8 cellular contexts compared by ENCODE assay signal in the genomic region with DNA sequence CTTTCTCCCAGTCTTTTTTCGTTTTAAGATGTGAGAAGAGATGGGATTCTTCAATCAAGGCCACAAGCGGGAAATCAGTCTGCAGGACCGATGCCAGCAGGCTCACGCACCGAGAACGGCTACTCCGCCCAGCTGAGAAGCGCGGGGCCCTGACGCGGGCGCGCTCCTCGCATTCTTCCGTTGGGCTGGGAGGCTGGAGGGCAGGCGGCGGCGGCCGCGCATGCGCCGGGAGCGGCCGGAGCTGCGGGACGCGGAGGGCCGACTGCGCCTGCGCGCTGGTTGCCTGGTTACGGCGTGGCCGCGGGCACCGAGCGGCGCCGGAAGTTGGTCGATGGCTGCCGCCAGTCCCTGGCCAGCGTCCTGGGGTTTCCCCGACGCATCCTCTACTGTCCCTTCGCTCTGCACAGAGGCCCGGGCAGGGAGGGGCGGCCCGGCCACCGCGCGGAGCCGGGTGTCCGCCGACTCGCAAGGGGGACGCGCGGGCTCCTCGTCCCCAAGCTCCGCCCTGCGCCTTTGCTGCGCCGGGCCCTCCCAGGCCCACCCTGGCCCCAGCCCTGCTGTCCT. TPM values are rescaled to one million over a fixed set of nuclear protein-coding genes. Genes with fewer than 3 reads are reported as not detected.
DNase-seq lines count a peak whose midpoint lies in the region; TF ChIP-seq lines count a peak whose summit lies in the region.

No MANE protein-coding gene starts in this region.

- H3K9me3 Mint-ChIP-seq in nephron progenitor cell, result no peaks in the 10 kb centered on the region
- no peaks in the 10 kb centered on the region for H3K9me3 Mint-ChIP-seq in stimulated activated naive CD8-positive, alpha-beta T cell treated with anti-CD3 and anti-CD28 coated beads, Interleukin-15, Interleukin-2, amounts not matched to agents 100 ng/mL and 50 ng/mL, for 24 hours

- H3K27ac Mint-ChIP-seq in nephron progenitor cell, result peak overlapping the region; percentile 100
- H3K27ac Mint-ChIP-seq in stimulated activated naive CD8-positive, alpha-beta T cell treated with anti-CD3 and anti-CD28 coated beads, Interleukin-15, Interleukin-2, amounts not matched to agents 100 ng/mL and 50 ng/mL, for 24 hours, result peak overlapping the region; percentile 88

- H3K36me3 Mint-ChIP-seq in nephron progenitor cell (ENCODE audit: low read depth), result peaks cover 5% of the 10 kb centered on the region
- H3K36me3 Mint-ChIP-seq in stimulated activated naive CD8-positive, alpha-beta T cell treated with anti-CD3 and anti-CD28 coated beads, Interleukin-15, Interleukin-2, amounts not matched to agents 100 ng/mL and 50 ng/mL, for 24 hours (ENCODE audit: low read depth), result peaks cover 20% of the 10 kb centered on the region

- peaks cover 3% of the 10 kb centered on the region for H3K27me3 Mint-ChIP-seq in nephron progenitor cell (ENCODE audit: low read depth, poor library complexity)
- no peaks in the 10 kb centered on the region for H3K27me3 Mint-ChIP-seq in stimulated activated naive CD8-positive, alpha-beta T cell treated with anti-CD3 and anti-CD28 coated beads, Interleukin-15, Interleukin-2, amounts not matched to agents 100 ng/mL and 50 ng/mL, for 24 hours

- TF ChIP-seq CTCF in nephron progenitor cell (IDR thresholded peaks at IDR 0.05), result no peak

- H3K4me1 Mint-ChIP-seq in nephron progenitor cell, result peaks cover 46% of the 10 kb centered on the region
- peaks cover 37% of the 10 kb centered on the region for H3K4me1 Mint-ChIP-seq in stimulated activated naive CD8-positive, alpha-beta T cell treated with anti-CD3 and anti-CD28 coated beads, Interleukin-15, Interleukin-2, amounts not matched to agents 100 ng/mL and 50 ng/mL, for 24 hours (ENCODE audit: low read depth)

- DNase-seq in ELR (ENCODE audit: low read depth), result peak; percentile 89
- peak; percentile 86 for DNase-seq in H4 (ENCODE audit: low spot score)
- peak; percentile 77 for DNase-seq in LHCN-M2 (ENCODE audit: low read depth)
- DNase-seq in RPMI8226, result peak; percentile 98
- DNase-seq in activated effector memory CD4-positive, alpha-beta T cell treated with Interleukin-2 at 50 U/mL for 16 hours, result peak; percentile 94
- DNase-seq in fibroblast of the conjunctiva (ENCODE audit: low read depth), result peak; percentile 78
- peak; percentile 99 for DNase-seq in nephron progenitor cell

- H3K4me3 Mint-ChIP-seq in nephron progenitor cell, result peak overlapping the region; percentile 94
- peak overlapping the region; percentile 94 for H3K4me3 Mint-ChIP-seq in stimulated activated naive CD8-positive, alpha-beta T cell treated with anti-CD3 and anti-CD28 coated beads, Interleukin-15, Interleukin-2, amounts not matched to agents 100 ng/mL and 50 ng/mL, for 24 hours

RNA-seq across cellular contexts. Expression of a gene that starts 0.8 kb away (rescaled TPM):
- 18.7 and 19.0 TPM in 2 replicates for total RNA-seq in H4 (2014; rRNA removed; shearing (Covaris generic))
- 25.5 and 28.9 TPM in 2 replicates for total RNA-seq in LHCN-M2 (2014; rRNA removed)
- 35.2 TPM for polyA plus RNA-seq in LHCN-M2 (2012)

RNA-seq across cellular contexts. Expression of a gene that starts 44.0 kb away (rescaled TPM):
- total RNA-seq in H4 (2014; rRNA removed; shearing (Covaris generic)), result 2.4 and 3.9 TPM in 2 replicates
- total RNA-seq in LHCN-M2 (2014; rRNA removed), result 13.5 and 14.2 TPM in 2 replicates
- 7.1 TPM for polyA plus RNA-seq in LHCN-M2 (2012)

Comparison
In these comparisons a context has a peak if more than half of its experiments do, and no peak if none do; other contexts are left out.
1. Peak in every context shown above with its lines: DNase-seq.